Comparison of ENCODE assay signal across 25 cellular contexts in the genomic region with DNA sequence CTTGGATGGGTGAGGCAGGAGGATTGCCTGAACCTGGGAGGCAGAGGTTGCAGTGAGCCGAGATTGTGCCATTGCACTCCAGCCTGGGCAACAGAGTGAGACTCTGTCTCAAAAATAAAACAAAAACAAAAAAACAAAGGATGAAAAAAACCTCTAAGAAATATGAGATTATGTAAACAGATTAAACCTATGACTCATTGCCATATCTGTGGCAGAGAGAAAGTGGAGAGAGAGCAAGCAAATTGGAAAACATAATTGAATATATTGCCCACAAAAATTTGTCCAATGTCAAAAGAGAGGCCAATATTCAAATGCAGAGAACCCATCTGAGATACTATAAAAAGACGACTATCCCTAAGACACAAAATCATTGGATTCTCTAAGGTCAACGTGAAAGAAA.
"Had no signal": no experiment of that assay in that cellular context is flagged by ENCODE, and none has a peak within 500 bp of the region (broad histone marks: within the 10 kb centered on the region; RNA-seq: fewer than 3 reads in every experiment).

No MANE protein-coding gene starts in this region.

- H3K4me1 ChIP-seq: body of pancreas, foreskin keratinocyte, sigmoid colon, vagina had no signal

- H3K27ac ChIP-seq: body of pancreas, cardiac muscle cell, foreskin keratinocyte, hepatocyte, sigmoid colon, testis, vagina, VCaP had no signal

- H3K36me3 Mint-ChIP-seq: activated CD8-positive, alpha-beta memory T cell treated with anti-CD3 and anti-CD28 coated beads, Interleukin-2, amount 10 ng/mL, durations not matched to agents 7 days and 5 days; activated naive CD4-positive, alpha-beta T cell treated with anti-CD3 and anti-CD28 coated beads, Interleukin-2, amount 10 ng/mL, durations not matched to agents 7 days and 5 days; stimulated activated naive B cell treated with anti-CD40 and anti-IgM and Interleukin-4, amounts not matched to agents 10 μg/mL and 1 μg/mL and 100 μg/mL, for 72 hours had no signal

- H3K4me3 Mint-ChIP-seq: activated CD4-positive, alpha-beta memory T cell treated with anti-CD3 and anti-CD28 coated beads, Interleukin-2, amount 10 ng/mL, durations not matched to agents 7 days and 5 days; activated CD4-positive, alpha-beta T cell treated with anti-CD3 and anti-CD28 coated beads, Interleukin-2, amount 10 ng/mL, durations not matched to agents 24 days and 14 days; activated CD8-positive, alpha-beta memory T cell treated with anti-CD3 and anti-CD28 coated beads, Interleukin-2, amount 10 ng/mL, durations not matched to agents 7 days and 5 days; activated naive CD4-positive, alpha-beta T cell treated with anti-CD3 and anti-CD28 coated beads, Interleukin-2, amount 10 ng/mL, durations not matched to agents 7 days and 5 days; dendritic cell treated with granulocyte-macrophage colony-stimulating factor and Interleukin-4, amounts not matched to agents 40 ng/mL and 50 ng/mL, for 4 days; natural killer cell; stimulated activated naive B cell treated with anti-CD40 and anti-IgM and Interleukin-4, amounts not matched to agents 10 μg/mL and 1 μg/mL and 100 μg/mL, for 72 hours; type B pancreatic cell had no signal

- H3K9me3 ChIP-seq: body of pancreas, testis, vagina had no signal

- DNase-seq: activated CD4-positive, alpha-beta memory T cell treated with anti-CD3 and anti-CD28 coated beads, Interleukin-2, amount 10 ng/mL, durations not matched to agents 7 days and 5 days; activated CD4-positive, alpha-beta T cell treated with anti-CD3 and anti-CD28 coated beads, Interleukin-2, amount 10 ng/mL, durations not matched to agents 24 days and 14 days; activated CD8-positive, alpha-beta memory T cell treated with anti-CD3 and anti-CD28 coated beads, Interleukin-2, amount 10 ng/mL, durations not matched to agents 7 days and 5 days; activated effector memory CD4-positive, alpha-beta T cell treated with anti-CD3 and anti-CD28 coated beads, Interleukin-2, amount 50 U/mL, for 16 hours; activated naive CD4-positive, alpha-beta T cell treated with anti-CD3 and anti-CD28 coated beads, Interleukin-2, amount 10 ng/mL, durations not matched to agents 7 days and 5 days; activated T-cell treated with anti-CD3 and anti-CD28 coated beads for 4 hours; anterior cingulate cortex; body of pancreas; effector CD4-positive, alpha-beta T cell; foreskin keratinocyte; left ventricle myocardium superior; midbrain; natural killer cell; retina; sigmoid colon; stimulated activated CD4-positive, alpha-beta T cell treated with anti-CD3 and anti-CD28 coated beads, Interleukin-2, amount 100 ng/mL, for 48 hours; stimulated activated CD8-positive, alpha-beta memory T cell treated with anti-CD3 and anti-CD28 coated beads, Interleukin-4, amount 100 ng/mL, for 48 hours; stimulated activated naive B cell treated with anti-CD40 and anti-IgM and Interleukin-4, amounts not matched to agents 10 μg/mL and 1 μg/mL and 100 μg/mL, for 72 hours; testis had no signal

- H3K4me1 Mint-ChIP-seq: activated CD4-positive, alpha-beta memory T cell treated with anti-CD3 and anti-CD28 coated beads, Interleukin-2, amount 10 ng/mL, durations not matched to agents 7 days and 5 days; activated CD4-positive, alpha-beta T cell treated with anti-CD3 and anti-CD28 coated beads, Interleukin-2, amount 10 ng/mL, durations not matched to agents 24 days and 14 days; activated CD8-positive, alpha-beta memory T cell treated with anti-CD3 and anti-CD28 coated beads, Interleukin-2, amount 10 ng/mL, durations not matched to agents 7 days and 5 days; activated naive CD4-positive, alpha-beta T cell treated with anti-CD3 and anti-CD28 coated beads, Interleukin-2, amount 10 ng/mL, durations not matched to agents 7 days and 5 days; natural killer cell; stimulated activated naive B cell treated with anti-CD40 and anti-IgM and Interleukin-4, amounts not matched to agents 10 μg/mL and 1 μg/mL and 100 μg/mL, for 72 hours had no signal

- H3K27me3 Mint-ChIP-seq: activated CD4-positive, alpha-beta memory T cell treated with anti-CD3 and anti-CD28 coated beads, Interleukin-2, amount 10 ng/mL, durations not matched to agents 7 days and 5 days; activated CD4-positive, alpha-beta T cell treated with anti-CD3 and anti-CD28 coated beads, Interleukin-2, amount 10 ng/mL, durations not matched to agents 24 days and 14 days; activated CD8-positive, alpha-beta memory T cell treated with anti-CD3 and anti-CD28 coated beads, Interleukin-2, amount 10 ng/mL, durations not matched to agents 7 days and 5 days; activated naive CD4-positive, alpha-beta T cell treated with anti-CD3 and anti-CD28 coated beads, Interleukin-2, amount 10 ng/mL, durations not matched to agents 7 days and 5 days; dendritic cell treated with granulocyte-macrophage colony-stimulating factor and Interleukin-4, amounts not matched to agents 40 ng/mL and 50 ng/mL, for 4 days; stimulated activated naive B cell treated with anti-CD40 and anti-IgM and Interleukin-4, amounts not matched to agents 10 μg/mL and 1 μg/mL and 100 μg/mL, for 72 hours; type B pancreatic cell had no signal

- H3K27me3 ChIP-seq: body of pancreas, cardiac muscle cell, foreskin keratinocyte, hepatocyte, sigmoid colon, testis, vagina had no signal

- H3K27ac Mint-ChIP-seq: activated CD4-positive, alpha-beta memory T cell treated with anti-CD3 and anti-CD28 coated beads, Interleukin-2, amount 10 ng/mL, durations not matched to agents 7 days and 5 days; activated CD4-positive, alpha-beta T cell treated with anti-CD3 and anti-CD28 coated beads, Interleukin-2, amount 10 ng/mL, durations not matched to agents 24 days and 14 days; activated CD8-positive, alpha-beta memory T cell treated with anti-CD3 and anti-CD28 coated beads, Interleukin-2, amount 10 ng/mL, durations not matched to agents 7 days and 5 days; activated naive CD4-positive, alpha-beta T cell treated with anti-CD3 and anti-CD28 coated beads, Interleukin-2, amount 10 ng/mL, durations not matched to agents 7 days and 5 days; dendritic cell treated with granulocyte-macrophage colony-stimulating factor and Interleukin-4, amounts not matched to agents 40 ng/mL and 50 ng/mL, for 4 days; natural killer cell; type B pancreatic cell had no signal

- H3K4me3 ChIP-seq: body of pancreas, cardiac muscle cell, hepatocyte, sigmoid colon, testis, vagina had no signal

- H3K36me3 ChIP-seq: cardiac muscle cell, sigmoid colon, vagina had no signal
